Comparison of ENCODE assay signal across 8 cellular contexts in genomic region chr5:99033014-99033931, GRCh38.
DNase-seq lines count a peak whose midpoint lies in the region; ATAC-seq and TF ChIP-seq lines count a peak whose summit lies in the region.

No MANE protein-coding gene starts in this region.

- H3K27ac ChIP-seq in ascending aorta (peak overlapping the region in 1 of 2 donors; percentile 21), lower lobe of right lung (peak overlapping the region; percentile 21)

- intact Hi-C loops in ascending aorta (cut with DNase I): no loop called here
- intact Hi-C loops in lower lobe of right lung (cut with DNase I): loop anchor here (5.0 kb wide), 1 partner anchor 126 kb away; no protein-coding TSS in a partner anchor

- peak; percentile 21 for ATAC-seq in GM18907 (IDR thresholded peaks at IDR 0.05; ENCODE audit: unreplicated experiment)
- peak; percentile 30 for ATAC-seq in HG03354 (IDR thresholded peaks at IDR 0.05; ENCODE audit: poor library complexity, severe bottlenecking, unreplicated experiment)
- ATAC-seq in lower lobe of right lung: peak; percentile 26 to 41

- H3K36me3 ChIP-seq in ascending aorta: no peaks in the 10 kb centered on the region
- H3K36me3 ChIP-seq in lower lobe of right lung: no peaks in the 10 kb centered on the region

- H3K27me3 ChIP-seq in ascending aorta: no peaks in the 10 kb centered on the region
- no peaks in the 10 kb centered on the region for H3K27me3 ChIP-seq in lower lobe of right lung (ENCODE audit: low read depth)

- TF ChIP-seq CTCF in ascending aorta (IDR thresholded peaks at IDR 0.05) (no peak), lower lobe of right lung (IDR thresholded peaks at IDR 0.05) (no peak)

- DNase-seq in ascending aorta (ENCODE audit: low spot score in 2 of 2) (no peak), lower lobe of right lung (no peak), GDM1 (lab: John Stamatoyannopoulos, UW) (no peak), NCI-H1694 treated with DMSO at 0.1 percent for 48 hours (lab: John Stamatoyannopoulos, UW) (no peak), iPS-NIHi7 (ENCODE audit: extremely low spot score) (no peak)
- no peak for DNase-seq in activated CD8-positive, alpha-beta memory T cell treated with anti-CD3 and anti-CD28 coated beads, Interleukin-2, amount 50 U/mL, for 48 hours

- H3K4me1 ChIP-seq in ascending aorta (no peaks in the 10 kb centered on the region), lower lobe of right lung (peaks cover 37% of the 10 kb centered on the region)

- H3K4me3 ChIP-seq in ascending aorta (peak overlapping the region; percentile 38 to 57), lower lobe of right lung (peak overlapping the region; percentile 34)

- no peaks in the 10 kb centered on the region for H3K9me3 ChIP-seq in ascending aorta
- H3K9me3 ChIP-seq in lower lobe of right lung: no peaks in the 10 kb centered on the region
